Comparison of ENCODE assay signal across 2 cellular contexts in the genomic region with DNA sequence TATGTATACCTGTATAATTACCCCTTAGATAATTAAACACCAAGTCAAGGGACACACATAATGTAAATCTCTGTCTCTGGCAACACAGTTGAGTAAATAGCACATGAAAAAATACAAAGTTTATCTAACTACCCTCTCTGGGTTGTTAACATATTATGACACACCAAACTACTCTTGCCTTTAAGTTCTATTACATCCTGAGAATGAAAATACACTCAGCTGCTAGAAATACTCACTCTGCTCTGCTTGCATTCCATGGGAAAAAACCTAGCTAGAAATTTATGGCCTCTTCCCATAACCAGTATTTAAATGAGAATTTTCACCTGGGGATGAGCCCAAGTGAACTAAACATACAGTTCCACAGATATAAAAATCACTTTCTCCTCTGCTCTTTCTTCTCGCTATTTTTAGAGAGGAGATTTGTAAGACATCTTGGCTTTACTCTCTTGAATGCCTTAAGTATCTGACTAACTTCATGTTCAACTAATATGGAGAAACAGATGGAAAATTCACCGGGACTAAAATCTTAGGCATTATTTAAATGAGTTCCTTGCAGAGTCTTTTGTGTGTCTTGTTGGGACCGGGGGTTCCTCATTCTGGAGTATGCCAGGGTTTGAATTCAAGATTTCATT.
TF ChIP-seq lines count a peak whose summit lies in the region.

No MANE protein-coding gene starts in this region.

TF ChIP-seq in IMR-90, 13 proteins besides CTCF, POLR2A, EP300 and RAD21:
- TF ChIP-seq SMC3 (IDR thresholded peaks at IDR 0.05; ENCODE audit: low read depth, low read length) (no peak), CHD1 (IDR thresholded peaks at IDR 0.05; ENCODE audit: low read depth, low read length) (no peak)

TF ChIP-seq in HepG2, 621 proteins besides CTCF, POLR2A, EP300 and RAD21:
- TF ChIP-seq ZNF570 (CRISPR knock-in tag; IDR thresholded peaks at IDR 0.05; ENCODE audit: borderline replicate concordance) (no peak), TBL1XR1 (IDR thresholded peaks at IDR 0.05; ENCODE audit: borderline replicate concordance, low read length, partially characterized antibody) (no peak), MIXL1 (CRISPR knock-in tag; IDR thresholded peaks at IDR 0.05) (no peak), SKI (IDR thresholded peaks at IDR 0.05; ENCODE audit: partially characterized antibody) (no peak), ZNF232 (CRISPR knock-in tag; IDR thresholded peaks at IDR 0.05; ENCODE audit: borderline replicate concordance) (no peak), ZSCAN22 (CRISPR knock-in tag; IDR thresholded peaks at IDR 0.05) (no peak), ZNF296 (CRISPR knock-in tag; conservative IDR thresholded peaks at IDR 0.05) (no peak), ZBTB38 (CRISPR knock-in tag; IDR thresholded peaks at IDR 0.05) (no peak), ZNF205 (CRISPR knock-in tag; IDR thresholded peaks at IDR 0.05) (no peak), ZNF75D (CRISPR knock-in tag; IDR thresholded peaks at IDR 0.05; ENCODE audit: borderline replicate concordance) (no peak)
- TF ChIP-seq, protein P1, sequence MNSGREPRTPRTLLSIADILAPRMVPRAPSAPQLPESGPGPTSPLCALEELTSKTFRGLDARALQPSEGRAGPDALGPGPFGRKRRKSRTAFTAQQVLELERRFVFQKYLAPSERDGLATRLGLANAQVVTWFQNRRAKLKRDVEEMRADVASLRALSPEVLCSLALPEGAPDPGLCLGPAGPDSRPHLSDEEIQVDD (CRISPR knock-in tag; IDR thresholded peaks at IDR 0.05; ENCODE audit: borderline replicate concordance), result no peak
- TF ChIP-seq, protein P2, sequence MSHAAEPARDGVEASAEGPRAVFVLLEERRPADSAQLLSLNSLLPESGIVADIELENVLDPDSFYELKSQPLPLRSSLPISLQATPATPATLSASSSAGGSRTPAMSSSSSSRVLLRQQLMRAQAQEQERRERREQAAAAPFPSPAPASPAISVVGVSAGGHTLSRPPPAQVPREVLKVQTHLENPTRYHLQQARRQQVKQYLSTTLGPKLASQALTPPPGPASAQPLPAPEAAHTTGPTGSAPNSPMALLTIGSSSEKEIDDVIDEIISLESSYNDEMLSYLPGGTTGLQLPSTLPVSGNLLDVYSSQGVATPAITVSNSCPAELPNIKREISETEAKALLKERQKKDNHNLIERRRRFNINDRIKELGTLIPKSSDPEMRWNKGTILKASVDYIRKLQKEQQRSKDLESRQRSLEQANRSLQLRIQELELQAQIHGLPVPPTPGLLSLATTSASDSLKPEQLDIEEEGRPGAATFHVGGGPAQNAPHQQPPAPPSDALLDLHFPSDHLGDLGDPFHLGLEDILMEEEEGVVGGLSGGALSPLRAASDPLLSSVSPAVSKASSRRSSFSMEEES (CRISPR knock-in tag; IDR thresholded peaks at IDR 0.05), result no peak
- TF ChIP-seq, protein P3, sequence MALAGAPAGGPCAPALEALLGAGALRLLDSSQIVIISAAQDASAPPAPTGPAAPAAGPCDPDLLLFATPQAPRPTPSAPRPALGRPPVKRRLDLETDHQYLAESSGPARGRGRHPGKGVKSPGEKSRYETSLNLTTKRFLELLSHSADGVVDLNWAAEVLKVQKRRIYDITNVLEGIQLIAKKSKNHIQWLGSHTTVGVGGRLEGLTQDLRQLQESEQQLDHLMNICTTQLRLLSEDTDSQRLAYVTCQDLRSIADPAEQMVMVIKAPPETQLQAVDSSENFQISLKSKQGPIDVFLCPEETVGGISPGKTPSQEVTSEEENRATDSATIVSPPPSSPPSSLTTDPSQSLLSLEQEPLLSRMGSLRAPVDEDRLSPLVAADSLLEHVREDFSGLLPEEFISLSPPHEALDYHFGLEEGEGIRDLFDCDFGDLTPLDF (CRISPR knock-in tag; IDR thresholded peaks at IDR 0.05), result no peak
- TF ChIP-seq, protein P4, sequence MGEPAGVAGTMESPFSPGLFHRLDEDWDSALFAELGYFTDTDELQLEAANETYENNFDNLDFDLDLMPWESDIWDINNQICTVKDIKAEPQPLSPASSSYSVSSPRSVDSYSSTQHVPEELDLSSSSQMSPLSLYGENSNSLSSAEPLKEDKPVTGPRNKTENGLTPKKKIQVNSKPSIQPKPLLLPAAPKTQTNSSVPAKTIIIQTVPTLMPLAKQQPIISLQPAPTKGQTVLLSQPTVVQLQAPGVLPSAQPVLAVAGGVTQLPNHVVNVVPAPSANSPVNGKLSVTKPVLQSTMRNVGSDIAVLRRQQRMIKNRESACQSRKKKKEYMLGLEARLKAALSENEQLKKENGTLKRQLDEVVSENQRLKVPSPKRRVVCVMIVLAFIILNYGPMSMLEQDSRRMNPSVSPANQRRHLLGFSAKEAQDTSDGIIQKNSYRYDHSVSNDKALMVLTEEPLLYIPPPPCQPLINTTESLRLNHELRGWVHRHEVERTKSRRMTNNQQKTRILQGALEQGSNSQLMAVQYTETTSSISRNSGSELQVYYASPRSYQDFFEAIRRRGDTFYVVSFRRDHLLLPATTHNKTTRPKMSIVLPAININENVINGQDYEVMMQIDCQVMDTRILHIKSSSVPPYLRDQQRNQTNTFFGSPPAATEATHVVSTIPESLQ (CRISPR knock-in tag; conservative IDR thresholded peaks at IDR 0.05), result no peak
